In the genomic region with DNA sequence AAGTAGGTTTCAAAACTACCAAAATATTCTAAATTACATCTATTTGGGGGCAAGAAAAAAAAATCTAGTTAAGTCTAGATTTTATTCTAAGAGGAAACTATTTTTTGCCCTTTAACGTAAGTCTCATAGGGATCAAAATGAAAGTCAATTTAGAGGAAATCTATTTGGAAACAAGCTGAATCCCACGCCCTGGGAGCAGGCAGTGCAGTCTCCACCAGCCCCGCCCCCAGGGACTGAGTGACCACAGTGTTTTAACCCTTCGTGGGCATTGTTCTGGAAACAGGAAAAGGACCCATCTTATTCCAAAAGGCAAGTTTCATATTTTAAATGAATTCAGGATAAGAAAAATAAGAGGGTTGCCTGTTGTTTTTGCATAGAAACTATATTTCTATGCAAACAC, we compare ENCODE assay signal across 8 cellular contexts.
DNase-seq lines count a peak whose midpoint lies in the region; ATAC-seq, FAIRE-seq and TF ChIP-seq lines count a peak whose summit lies in the region.

No MANE protein-coding gene starts in this region.

- TF ChIP-seq CTCF in pancreas (IDR thresholded peaks at IDR 0.05) = no peak

- no peaks in the 10 kb centered on the region for H3K27me3 ChIP-seq in pancreas

- H3K4me3 ChIP-seq in pancreas = peak overlapping the region in 2 of 4 donors; percentile 4 to 22

- DNase-seq in COLO829 (ENCODE audit: low spot score) = peak; percentile 88
- DNase-seq in SW480 (ENCODE audit: low spot score) = peak; percentile 61
- DNase-seq in globus pallidus (ENCODE audit: low spot score) = peak; percentile 90
- DNase-seq in pancreas = peak; percentile 35 to 73 (median 66)

- no peaks in the 10 kb centered on the region for H3K9me3 ChIP-seq in pancreas

- TF ChIP-seq POLR2A in GM18505 (IDR thresholded peaks at IDR 0.05; ENCODE audit: borderline replicate concordance, extremely low read depth, insufficient read depth, insufficient read length) = no peak

- 6 to 11% methylated on average over 4 of the region's 4 CpGs for WGBS in pancreas, 2 donors

- intact Hi-C loops in pancreas (cut with DNase I) = no loop called here

- peak overlapping the region; percentile 5 to 67 (median 58) for H3K27ac ChIP-seq in pancreas

- peak; percentile 32 to 63 (median 52) for ATAC-seq in pancreas
- no peak for ATAC-seq in HG02678 (IDR thresholded peaks at IDR 0.05; ENCODE audit: unreplicated experiment)
- ATAC-seq in HG02642 (IDR thresholded peaks at IDR 0.05; ENCODE audit: poor library complexity, unreplicated experiment) = no peak
- ATAC-seq in GM18505 (IDR thresholded peaks at IDR 0.05; ENCODE audit: unreplicated experiment) = no peak
- ATAC-seq in HG03280 (IDR thresholded peaks at IDR 0.05; ENCODE audit: unreplicated experiment) = no peak

- peaks cover 19 to 39% (median 30%) of the 10 kb centered on the region in 3 donors for H3K4me1 ChIP-seq in pancreas

- no peaks in the 10 kb centered on the region for H3K36me3 ChIP-seq in pancreas

- peak; percentile 56 for FAIRE-seq in pancreas (lab: Jason Lieb, UNC)

Comparison
In these comparisons a context has a peak if more than half of its experiments do, and no peak if none do; other contexts are left out.
1. ATAC-seq: peak in pancreas (4 of 4); none in HG02678 (single experiment), HG02642 (single experiment), GM18505 (single experiment) and HG03280 (single experiment).
2. Peak in every context shown above with its lines, with median percentiles within 50 percentile points of each other: DNase-seq.